Comparison of ENCODE assay signal across 8 cellular contexts in the genomic region with DNA sequence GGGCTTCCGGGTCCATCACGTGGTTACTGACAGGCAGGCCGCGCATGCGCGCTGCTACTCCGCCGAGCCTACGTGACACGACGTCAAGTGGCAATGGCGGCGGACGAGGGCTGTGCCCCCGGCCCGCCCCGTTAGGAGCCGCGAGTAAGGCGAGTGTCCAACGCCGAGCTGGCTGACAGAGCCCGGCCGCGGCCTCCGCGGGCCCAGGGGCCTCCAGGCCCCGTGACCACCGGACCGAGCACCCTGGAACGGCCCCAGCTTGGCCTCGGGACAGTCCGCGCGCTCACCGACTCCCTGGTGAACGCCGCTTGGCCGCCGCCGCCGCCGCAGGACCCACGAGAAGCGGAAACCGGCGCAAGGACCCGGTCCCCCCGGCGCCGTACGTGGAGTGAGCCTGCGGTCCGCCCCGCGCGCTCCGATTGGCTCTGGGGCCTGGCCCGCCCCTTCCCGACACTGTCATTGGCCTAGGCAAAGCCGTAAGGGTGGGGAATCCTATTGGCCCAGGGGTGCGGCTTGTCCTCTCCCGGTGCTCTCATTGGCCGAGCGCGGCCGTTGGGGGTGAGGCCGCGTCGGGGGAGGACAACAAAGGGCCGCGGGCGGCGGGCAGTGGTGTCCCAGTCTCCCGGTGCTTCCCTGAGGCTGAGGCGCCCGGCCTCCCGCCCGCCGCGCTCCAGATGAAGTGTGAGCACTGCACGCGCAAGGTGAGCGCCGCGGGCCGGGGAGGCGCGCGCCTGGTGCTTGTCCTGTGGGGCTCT. TPM values are rescaled to one million over a fixed set of nuclear protein-coding genes. Genes with fewer than 3 reads are reported as not detected.
DNase-seq lines count a peak whose midpoint lies in the region; ATAC-seq and TF ChIP-seq lines count a peak whose summit lies in the region.

A gene (plus strand): TSS at position 612 of the 755 bp plus-strand sequence. CDS start 63 bp downstream, at position 675.

- H3K36me3 ChIP-seq in KMS-11 (ENCODE audit: insufficient read depth) (no peaks in the 10 kb centered on the region), Peyer's patch (peaks cover 0 to 33% (median 0%) of the 10 kb centered on the region in 3 donors), esophagus muscularis mucosa (peaks cover 24 to 36% (median 33%) of the 10 kb centered on the region in 4 donors)

- no peaks in the 10 kb centered on the region for H4K20me1 ChIP-seq in KMS-11 (ENCODE audit: insufficient read depth)

- TF ChIP-seq POLR2A in Peyer's patch (IDR thresholded peaks at IDR 0.05) (peak; percentile 97 to 98), esophagus muscularis mucosa (IDR thresholded peaks at IDR 0.05; ENCODE audit: low read depth) (peak; percentile 98)

- peaks cover 18% of the 10 kb centered on the region; the same call in 1 of the 2 replicates for H3K79me2 ChIP-seq in KMS-11 (ENCODE audit: insufficient read depth, low read depth)

- H3K27me3 ChIP-seq in KMS-11 (ENCODE audit: insufficient read depth, low read depth) (no peaks in the 10 kb centered on the region), Peyer's patch (no peaks in the 10 kb centered on the region), esophagus muscularis mucosa (no peaks in the 10 kb centered on the region)

- intact Hi-C loops in esophagus muscularis mucosa (cut with DNase I): no loop called here

- TF ChIP-seq EP300 in esophagus muscularis mucosa (IDR thresholded peaks at IDR 0.05): no peak

- H3K4me3 ChIP-seq in KMS-11 (IDR thresholded peaks at IDR 0.05; ENCODE audit: insufficient read depth, low read depth, low read length) (peak within 1 kb of the TSS; percentile 3), Peyer's patch (peak within 1 kb of the TSS; percentile 75 to 98 (median 94)), esophagus muscularis mucosa (peak within 1 kb of the TSS; percentile 84 to 99 (median 97))

- WGBS in esophagus muscularis mucosa: under 1% methylated on average over 21 of the region's 90 CpGs

- peak within 1 kb of the TSS; percentile 78 for H3K4me2 ChIP-seq in KMS-11

- ATAC-seq in GM21737 (IDR thresholded peaks at IDR 0.05; ENCODE audit: unreplicated experiment): peak; percentile 90

- peak within 1 kb of the TSS; percentile 61 for H2AFZ ChIP-seq in KMS-11 (ENCODE audit: low read depth)

- H3K4me1 ChIP-seq in KMS-11 (ENCODE audit: low read depth, poor library complexity, severe bottlenecking): peaks cover 37% of the 10 kb centered on the region
- H3K4me1 ChIP-seq in Peyer's patch: peaks cover 0 to 19% (median 5%) of the 10 kb centered on the region in 4 donors
- peaks cover 20 to 37% (median 31%) of the 10 kb centered on the region in 4 donors for H3K4me1 ChIP-seq in esophagus muscularis mucosa

- H3K27ac ChIP-seq in KMS-11 (peak within 1 kb of the TSS; percentile 99), Peyer's patch (peak within 1 kb of the TSS; percentile 99 to 100 (median 100)), esophagus muscularis mucosa (replicated peaks in 1 of 4) (peak within 1 kb of the TSS; percentile 99 to 100 (median 100))

- TF ChIP-seq CTCF in KMS-11 (conservative IDR thresholded peaks at IDR 0.05; ENCODE audit: low read depth, low read length) (no peak), Peyer's patch (IDR thresholded peaks at IDR 0.05) (peak in 2 of 6 experiments; percentile 4 to 12), esophagus muscularis mucosa (IDR thresholded peaks at IDR 0.05) (no peak)

- peak; percentile 98 for DNase-seq in DMS53 treated with DMSO at 0.1 percent for 48 hours (lab: John Stamatoyannopoulos, UW; ENCODE audit: unreplicated experiment)
- DNase-seq in Peyer's patch: peak; percentile 95 to 99 (median 98)
- peak; percentile 96 to 98 for DNase-seq in activated T-cell treated with anti-CD3 and anti-CD28 coated beads, Interleukin-2, amount 50 U/mL, for 48 hours
- DNase-seq in esophagus muscularis mucosa (ENCODE audit: extremely low spot score): peak; percentile 100
- peak; percentile 99 for DNase-seq in myocyte (ENCODE audit: low read depth)
- peak; percentile 95 to 96 for DNase-seq in stimulated activated CD8-positive, alpha-beta memory T cell treated with anti-CD3 and anti-CD28 coated beads, Interleukin-7, amount 100 ng/mL, for 48 hours (ENCODE audit: extremely low read depth in 1 of 2, low read depth in 1 of 2)

- no peaks in the 10 kb centered on the region for H3K9me3 ChIP-seq in Peyer's patch
- H3K9me3 ChIP-seq in esophagus muscularis mucosa: no peaks in the 10 kb centered on the region

- H3K9ac ChIP-seq in KMS-11: peak within 1 kb of the TSS; percentile 99

RNA-seq across cellular contexts. Expression of the gene that starts here (rescaled TPM):
- total RNA-seq in Peyer's patch (10 to 100 TPM; 31.9 to 81.7 (median 52.0) TPM), esophagus muscularis mucosa (10 to 100 TPM; 26.2 to 30.9 (median 29.3) TPM), myocyte (55.4 and 66.1 TPM in 2 replicates)
- 82.0 TPM for polyA plus RNA-seq in myocyte (2012)

Comparison
In these comparisons a context has a peak if more than half of its experiments do, and no peak if none do; other contexts are left out.
1. Peak in every context shown above with its lines: DNase-seq, ATAC-seq, H3K4me3 ChIP-seq and H3K27ac ChIP-seq.
2. H3K4me3 ChIP-seq: peak in every context shown above with its lines; median percentile 97 in esophagus muscularis mucosa; 94 in Peyer's patch; 3 in KMS-11.